14 cellular contexts compared by ENCODE assay signal in genomic region chr1:19123837-19124236, GRCh38.
DNase-seq lines count a peak whose midpoint lies in the region; ATAC-seq, FAIRE-seq and TF ChIP-seq lines count a peak whose summit lies in the region.
"Had no signal": no experiment of that assay in that cellular context is flagged by ENCODE, and none has a peak within 500 bp of the region (broad histone marks: within the 10 kb centered on the region; RNA-seq: fewer than 3 reads in every experiment).

No MANE protein-coding gene starts in this region.

- no peaks in the 10 kb centered on the region for H3K9me3 Mint-ChIP-seq in endodermal cell

- peaks cover 4% of the 10 kb centered on the region for H3K4me1 ChIP-seq in endodermal cell (ENCODE audit: control insufficient read depth, insufficient read depth, low read length)
- H3K4me1 ChIP-seq in smooth muscle cell (ENCODE audit: low read depth): no peaks in the 10 kb centered on the region
- H3K4me1 ChIP-seq: A549 had no signal

- peaks cover 97% of the 10 kb centered on the region for H3K36me3 Mint-ChIP-seq in endodermal cell (ENCODE audit: low read depth)

- FAIRE-seq in HTR-8/SVneo (lab: Jason Lieb, UNC): no peak
- FAIRE-seq: A549 had no signal

- no peaks in the 10 kb centered on the region for H4K20me1 ChIP-seq in smooth muscle cell (ENCODE audit: low read depth)

- H3K79me2 ChIP-seq in smooth muscle cell (ENCODE audit: low read depth): no peaks in the 10 kb centered on the region

- H3K27me3 Mint-ChIP-seq in endodermal cell (ENCODE audit: insufficient read depth): no peaks in the 10 kb centered on the region

- H3K4me3 ChIP-seq in endodermal cell (ENCODE audit: low read length) (no peak overlapping the region), smooth muscle cell (no peak overlapping the region)
- H3K4me3 ChIP-seq: A549 had no signal

- H3K27me3 ChIP-seq in endodermal cell (ENCODE audit: control insufficient read depth, insufficient read depth, low read length, poor library complexity, severe bottlenecking): no peaks in the 10 kb centered on the region
- no peaks in the 10 kb centered on the region for H3K27me3 ChIP-seq in smooth muscle cell (ENCODE audit: low read depth)

- H3K27ac Mint-ChIP-seq in endodermal cell: no peak overlapping the region

- no peaks in the 10 kb centered on the region for H3F3A ChIP-seq in smooth muscle cell (ENCODE audit: low read depth)

- no peak overlapping the region for H3K4me3 Mint-ChIP-seq in endodermal cell

- TF ChIP-seq CTCF in endodermal cell (conservative IDR thresholded peaks at IDR 0.05): no peak
- TF ChIP-seq CTCF in smooth muscle cell (IDR thresholded peaks at IDR 0.05; ENCODE audit: borderline replicate concordance, insufficient read depth, poor library complexity, severe bottlenecking): no peak

- no peaks in the 10 kb centered on the region for H3K9me3 ChIP-seq in endodermal cell (ENCODE audit: control insufficient read depth, low read length)
- H3K9me3 ChIP-seq in smooth muscle cell (replicated peaks; ENCODE audit: low read depth): no peaks in the 10 kb centered on the region
- H3K9me3 ChIP-seq: A549 had no signal

- 94 to 100% methylated on average over 1 of the region's 1 CpG for WGBS in endodermal cell (ENCODE audit: insufficient coverage in 1 of 2, insufficient read length in 1 of 2), 2 experiments
- 94% methylated on average over 1 of the region's 1 CpG for whole genome bisulfite sequencing in smooth muscle cell (ENCODE audit: low lambda C conversion rate)

- H3K4me2 ChIP-seq in smooth muscle cell: no peak overlapping the region
- H3K4me2 ChIP-seq: A549 had no signal

- peak; percentile 62 for ATAC-seq in stimulated activated naive CD8-positive, alpha-beta T cell treated with anti-CD3 and anti-CD28 coated beads, Interleukin-15, Interleukin-2, amounts not matched to agents 100 U/mL and 50 U/mL, for 24 hours
- ATAC-seq: A549 had no signal

- no peaks in the 10 kb centered on the region for H3K4me1 Mint-ChIP-seq in endodermal cell

- peaks cover 100% of the 10 kb centered on the region for H3K36me3 ChIP-seq in endodermal cell (ENCODE audit: control insufficient read depth, insufficient read depth, low read length)
- peaks cover 55% of the 10 kb centered on the region for H3K36me3 ChIP-seq in smooth muscle cell (ENCODE audit: low read depth)

- no peak overlapping the region for H3K9ac ChIP-seq in endodermal cell (ENCODE audit: extremely low read depth, low read length, poor library complexity, severe bottlenecking)
- H3K9ac ChIP-seq in smooth muscle cell (ENCODE audit: low read depth): no peak overlapping the region

- peak; percentile 19 for DNase-seq in activated effector memory CD4-positive, alpha-beta T cell treated with Interleukin-2 at 50 U/mL for 16 hours
- no peak for DNase-seq in activated effector memory CD4-positive, alpha-beta T cell treated with anti-CD3 and anti-CD28 coated beads, Interleukin-2, amount 50 U/mL, for 16 hours
- peak; percentile 31 for DNase-seq in activated CD4-positive, alpha-beta T cell treated with anti-CD3 and anti-CD28 coated beads for 48 hours
- DNase-seq in endodermal cell (peak; percentile 26), SW480 (ENCODE audit: low spot score) (no peak), HTR-8/SVneo (ENCODE audit: insufficient read length, low spot score) (no peak), smooth muscle cell (lab: John Stamatoyannopoulos, UW; ENCODE audit: unreplicated experiment) (no peak)
- DNase-seq in stimulated activated naive CD8-positive, alpha-beta T cell treated with anti-CD3 and anti-CD28 coated beads, Interleukin-15, Interleukin-2, amounts not matched to agents 100 U/mL and 50 U/mL, for 24 hours: peak; percentile 42
- DNase-seq: activated CD8-positive, alpha-beta memory T cell treated with anti-CD3 and anti-CD28 coated beads, Interleukin-2, amount 50 U/mL, for 4 hours; NCI-H2107; SHP77 treated with DMSO at 0.1 percent for 48 hours; stimulated activated CD4-positive, alpha-beta T cell treated with anti-CD3 and anti-CD28 coated beads, Interleukin-4, amount 100 ng/mL, for 1 hour; trophoblast cell had no signal

- no peak overlapping the region for H3K27ac ChIP-seq in endodermal cell (ENCODE audit: low read depth, low read length)
- H3K27ac ChIP-seq in smooth muscle cell (ENCODE audit: low read depth): no peak overlapping the region
- H3K27ac ChIP-seq: A549 had no signal

- H2AFZ ChIP-seq in smooth muscle cell (ENCODE audit: low read depth): no peak overlapping the region

Comparison
In these comparisons a context has a peak if more than half of its experiments do, and no peak if none do; other contexts are left out.
1. DNase-seq: peak in activated effector memory CD4-positive, alpha-beta T cell treated with Interleukin-2 at 50 U/mL for 16 hours (single experiment), activated CD4-positive, alpha-beta T cell treated with anti-CD3 and anti-CD28 coated beads for 48 hours (single experiment), endodermal cell (single experiment) and stimulated activated naive CD8-positive, alpha-beta T cell treated with anti-CD3 and anti-CD28 coated beads, Interleukin-15, Interleukin-2, amounts not matched to agents 100 U/mL and 50 U/mL, for 24 hours (single experiment); none in activated effector memory CD4-positive, alpha-beta T cell treated with anti-CD3 and anti-CD28 coated beads, Interleukin-2, amount 50 U/mL, for 16 hours (single experiment), SW480 (single experiment), HTR-8/SVneo (single experiment) and smooth muscle cell (single experiment).